1 cellular context compared by ENCODE assay signal in the genomic region with DNA sequence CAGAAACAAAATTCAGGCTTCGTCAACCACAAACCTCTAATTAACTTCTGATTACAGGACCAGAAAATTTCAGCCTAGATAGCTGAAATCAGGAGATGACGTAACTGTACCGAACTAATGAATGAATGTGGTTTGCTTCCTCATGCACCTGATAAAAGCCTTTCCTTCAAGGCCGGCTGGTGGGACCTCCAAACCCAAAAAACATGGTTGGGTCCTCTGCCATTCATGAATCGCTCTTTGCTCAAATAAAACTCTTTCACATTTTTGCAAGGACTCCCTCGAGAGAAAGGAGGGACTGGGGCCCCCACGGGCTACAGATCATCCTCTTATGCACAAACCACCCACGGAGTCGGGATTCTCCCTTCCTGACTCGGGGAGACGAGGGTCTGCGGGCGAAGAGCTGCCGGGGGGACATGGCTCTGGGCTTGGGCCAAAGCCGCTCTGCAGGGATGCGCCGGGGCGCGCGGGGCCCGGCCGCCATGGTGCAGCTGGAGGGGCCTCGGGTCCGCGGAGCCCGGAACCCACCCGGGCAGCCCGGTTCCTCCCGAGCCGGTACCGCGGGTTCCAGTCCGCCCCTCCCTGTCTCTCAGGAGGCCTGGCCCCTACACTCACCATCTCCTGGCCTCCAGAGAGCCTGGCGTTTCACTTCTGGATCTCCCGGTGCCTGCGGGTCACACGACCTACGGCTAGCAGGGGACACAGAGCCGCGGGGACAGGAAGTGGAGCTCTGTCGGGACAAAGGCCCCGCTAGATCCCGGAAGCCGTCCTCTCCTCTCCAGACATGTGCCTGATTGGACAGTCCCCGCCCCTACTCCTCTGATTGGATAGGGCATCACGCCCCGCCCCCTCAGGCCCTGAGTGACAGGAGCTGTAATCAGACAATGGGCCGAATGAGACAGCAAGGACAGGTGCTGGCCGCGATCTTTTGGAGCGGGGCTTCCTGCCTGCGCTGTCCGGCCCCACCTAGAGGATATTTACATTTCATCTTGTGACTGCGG.
A peak's percentile ranks its signal among the peaks of the same experiment; 100 is the strongest.
TF ChIP-seq lines count a peak whose summit lies in the region.

Gene ZNF195, minus strand, starts transcription at position 721 of the 998 bp plus-strand sequence. Its CDS starts 106 bp downstream, at position 615.

TF ChIP-seq in K562, 482 proteins besides CTCF, POLR2A, EP300 and RAD21 (continued from another document and continues in another):
- no peak for TF ChIP-seq MBD1 (CRISPR knock-in tag; IDR thresholded peaks at IDR 0.05)
- no peak for TF ChIP-seq HNRNPL (IDR thresholded peaks at IDR 0.05; ENCODE audit: low read depth, low read length)
- no peak for TF ChIP-seq HOXB6 (CRISPR knock-in tag; IDR thresholded peaks at IDR 0.05; ENCODE audit: borderline replicate concordance)
- TF ChIP-seq, protein P1, sequence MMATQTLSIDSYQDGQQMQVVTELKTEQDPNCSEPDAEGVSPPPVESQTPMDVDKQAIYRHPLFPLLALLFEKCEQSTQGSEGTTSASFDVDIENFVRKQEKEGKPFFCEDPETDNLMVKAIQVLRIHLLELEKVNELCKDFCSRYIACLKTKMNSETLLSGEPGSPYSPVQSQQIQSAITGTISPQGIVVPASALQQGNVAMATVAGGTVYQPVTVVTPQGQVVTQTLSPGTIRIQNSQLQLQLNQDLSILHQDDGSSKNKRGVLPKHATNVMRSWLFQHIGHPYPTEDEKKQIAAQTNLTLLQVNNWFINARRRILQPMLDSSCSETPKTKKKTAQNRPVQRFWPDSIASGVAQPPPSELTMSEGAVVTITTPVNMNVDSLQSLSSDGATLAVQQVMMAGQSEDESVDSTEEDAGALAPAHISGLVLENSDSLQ (IDR thresholded peaks at IDR 0.05) = peak; percentile 99
- no peak for TF ChIP-seq CUX1 (CRISPR knock-in tag; IDR thresholded peaks at IDR 0.05)
- peak; percentile 48 for TF ChIP-seq SP2 (IDR thresholded peaks at IDR 0.05; ENCODE audit: extremely low read depth, low read depth, low read length, poor library complexity, severe bottlenecking)
- TF ChIP-seq PHF20 (IDR thresholded peaks at IDR 0.05; ENCODE audit: partially characterized antibody) = peak; percentile 94
- peak; percentile 43 to 61; a peak in 2 of 4 replicates for TF ChIP-seq FOXK2 (conservative IDR thresholded peaks at IDR 0.05 in 1 of 2, IDR thresholded peaks at IDR 0.05 in 1 of 2; ENCODE audit: low read depth in 2 of 2)
- no peak for TF ChIP-seq ZNF780A (CRISPR knock-in tag; IDR thresholded peaks at IDR 0.05)
- no peak for TF ChIP-seq NFXL1 (CRISPR knock-in tag; IDR thresholded peaks at IDR 0.05)
- no peak for TF ChIP-seq ZNF609 (CRISPR knock-in tag; IDR thresholded peaks at IDR 0.05; ENCODE audit: borderline replicate concordance)
- TF ChIP-seq, protein P2, sequence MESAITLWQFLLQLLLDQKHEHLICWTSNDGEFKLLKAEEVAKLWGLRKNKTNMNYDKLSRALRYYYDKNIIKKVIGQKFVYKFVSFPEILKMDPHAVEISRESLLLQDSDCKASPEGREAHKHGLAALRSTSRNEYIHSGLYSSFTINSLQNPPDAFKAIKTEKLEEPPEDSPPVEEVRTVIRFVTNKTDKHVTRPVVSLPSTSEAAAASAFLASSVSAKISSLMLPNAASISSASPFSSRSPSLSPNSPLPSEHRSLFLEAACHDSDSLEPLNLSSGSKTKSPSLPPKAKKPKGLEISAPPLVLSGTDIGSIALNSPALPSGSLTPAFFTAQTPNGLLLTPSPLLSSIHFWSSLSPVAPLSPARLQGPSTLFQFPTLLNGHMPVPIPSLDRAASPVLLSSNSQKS (CRISPR knock-in tag; IDR thresholded peaks at IDR 0.05) = no peak
- no peak for TF ChIP-seq NCOA4 (IDR thresholded peaks at IDR 0.05; ENCODE audit: partially characterized antibody)
- no peak for TF ChIP-seq ZNF184 (CRISPR knock-in tag; IDR thresholded peaks at IDR 0.05)
- no peak for TF ChIP-seq ZNF239 (CRISPR knock-in tag; IDR thresholded peaks at IDR 0.05)
- no peak for TF ChIP-seq RCOR1 (IDR thresholded peaks at IDR 0.05; ENCODE audit: borderline replicate concordance in 1 of 2, low read depth in 2 of 2, low read length in 2 of 2)
- TF ChIP-seq VEZF1 (CRISPR knock-in tag; IDR thresholded peaks at IDR 0.05) = peak; percentile 59
- no peak for TF ChIP-seq ZNF143 (CRISPR knock-in tag; IDR thresholded peaks at IDR 0.05)
- TF ChIP-seq U2AF2 (optimal IDR thresholded peaks at IDR 0.05; ENCODE audit: low read depth, low read length) = no peak
- no peak for TF ChIP-seq BRCA1 (IDR thresholded peaks at IDR 0.05)
- TF ChIP-seq BRCA1 (CRISPR knock-in tag; IDR thresholded peaks at IDR 0.05) = 0 out of 2 replicates have a peak, but pooled peaks have one; percentile 42
- TF ChIP-seq, protein P3, sequence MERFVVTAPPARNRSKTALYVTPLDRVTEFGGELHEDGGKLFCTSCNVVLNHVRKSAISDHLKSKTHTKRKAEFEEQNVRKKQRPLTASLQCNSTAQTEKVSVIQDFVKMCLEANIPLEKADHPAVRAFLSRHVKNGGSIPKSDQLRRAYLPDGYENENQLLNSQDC (CRISPR knock-in tag; IDR thresholded peaks at IDR 0.05) = no peak
- TF ChIP-seq ZNF24 (IDR thresholded peaks at IDR 0.05) = peak; percentile 94
- TF ChIP-seq ETS2 (tag; IDR thresholded peaks at IDR 0.05; ENCODE audit: borderline replicate concordance, poor library complexity, severe bottlenecking) = no peak
- peak; percentile 63; the same call in 1 of the 2 replicates for TF ChIP-seq ESRRA (IDR thresholded peaks at IDR 0.05; ENCODE audit: borderline replicate concordance, low read depth)
- TF ChIP-seq, protein P4, sequence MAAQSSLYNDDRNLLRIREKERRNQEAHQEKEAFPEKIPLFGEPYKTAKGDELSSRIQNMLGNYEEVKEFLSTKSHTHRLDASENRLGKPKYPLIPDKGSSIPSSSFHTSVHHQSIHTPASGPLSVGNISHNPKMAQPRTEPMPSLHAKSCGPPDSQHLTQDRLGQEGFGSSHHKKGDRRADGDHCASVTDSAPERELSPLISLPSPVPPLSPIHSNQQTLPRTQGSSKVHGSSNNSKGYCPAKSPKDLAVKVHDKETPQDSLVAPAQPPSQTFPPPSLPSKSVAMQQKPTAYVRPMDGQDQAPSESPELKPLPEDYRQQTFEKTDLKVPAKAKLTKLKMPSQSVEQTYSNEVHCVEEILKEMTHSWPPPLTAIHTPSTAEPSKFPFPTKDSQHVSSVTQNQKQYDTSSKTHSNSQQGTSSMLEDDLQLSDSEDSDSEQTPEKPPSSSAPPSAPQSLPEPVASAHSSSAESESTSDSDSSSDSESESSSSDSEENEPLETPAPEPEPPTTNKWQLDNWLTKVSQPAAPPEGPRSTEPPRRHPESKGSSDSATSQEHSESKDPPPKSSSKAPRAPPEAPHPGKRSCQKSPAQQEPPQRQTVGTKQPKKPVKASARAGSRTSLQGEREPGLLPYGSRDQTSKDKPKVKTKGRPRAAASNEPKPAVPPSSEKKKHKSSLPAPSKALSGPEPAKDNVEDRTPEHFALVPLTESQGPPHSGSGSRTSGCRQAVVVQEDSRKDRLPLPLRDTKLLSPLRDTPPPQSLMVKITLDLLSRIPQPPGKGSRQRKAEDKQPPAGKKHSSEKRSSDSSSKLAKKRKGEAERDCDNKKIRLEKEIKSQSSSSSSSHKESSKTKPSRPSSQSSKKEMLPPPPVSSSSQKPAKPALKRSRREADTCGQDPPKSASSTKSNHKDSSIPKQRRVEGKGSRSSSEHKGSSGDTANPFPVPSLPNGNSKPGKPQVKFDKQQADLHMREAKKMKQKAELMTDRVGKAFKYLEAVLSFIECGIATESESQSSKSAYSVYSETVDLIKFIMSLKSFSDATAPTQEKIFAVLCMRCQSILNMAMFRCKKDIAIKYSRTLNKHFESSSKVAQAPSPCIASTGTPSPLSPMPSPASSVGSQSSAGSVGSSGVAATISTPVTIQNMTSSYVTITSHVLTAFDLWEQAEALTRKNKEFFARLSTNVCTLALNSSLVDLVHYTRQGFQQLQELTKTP (IDR thresholded peaks at IDR 0.05; ENCODE audit: low read depth in 1 of 2, partially characterized antibody in 2 of 2) = peak in 1 of 2 experiments; percentile 70
- TF ChIP-seq, protein P5, sequence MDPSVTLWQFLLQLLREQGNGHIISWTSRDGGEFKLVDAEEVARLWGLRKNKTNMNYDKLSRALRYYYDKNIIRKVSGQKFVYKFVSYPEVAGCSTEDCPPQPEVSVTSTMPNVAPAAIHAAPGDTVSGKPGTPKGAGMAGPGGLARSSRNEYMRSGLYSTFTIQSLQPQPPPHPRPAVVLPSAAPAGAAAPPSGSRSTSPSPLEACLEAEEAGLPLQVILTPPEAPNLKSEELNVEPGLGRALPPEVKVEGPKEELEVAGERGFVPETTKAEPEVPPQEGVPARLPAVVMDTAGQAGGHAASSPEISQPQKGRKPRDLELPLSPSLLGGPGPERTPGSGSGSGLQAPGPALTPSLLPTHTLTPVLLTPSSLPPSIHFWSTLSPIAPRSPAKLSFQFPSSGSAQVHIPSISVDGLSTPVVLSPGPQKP (CRISPR knock-in tag; IDR thresholded peaks at IDR 0.05) = no peak
- no peak for TF ChIP-seq HIVEP1 (CRISPR knock-in tag; IDR thresholded peaks at IDR 0.05)
- TF ChIP-seq ZNF586 (CRISPR knock-in tag; conservative IDR thresholded peaks at IDR 0.05) = no peak
